11 cellular contexts compared by ENCODE assay signal in genomic region chr2:66537001-66537400, GRCh38.
DNase-seq lines count a peak whose midpoint lies in the region; ATAC-seq and TF ChIP-seq lines count a peak whose summit lies in the region.
"Had no signal": no experiment of that assay in that cellular context is flagged by ENCODE, and none has a peak within 500 bp of the region (broad histone marks: within the 10 kb centered on the region; RNA-seq: fewer than 3 reads in every experiment).

No MANE protein-coding gene starts in this region.

- peak overlapping the region; percentile 21; the same call in 1 of the 2 replicates for H2AK5ac ChIP-seq in IMR-90 (ENCODE audit: low read depth, low read length)

- POLR2A ChIA-PET in IMR-90 (lab: Charles Lee; ENCODE audit: unreplicated experiment), result no interaction called here

- intact Hi-C loops in IMR-90 (cut with micrococcal nuclease), result no loop called here
- intact Hi-C loops in left ventricle myocardium inferior (cut with micrococcal nuclease), result no loop called here

- H3K79me1 ChIP-seq in IMR-90 (ENCODE audit: low read depth in 1 of 2, low read length in 2 of 2), result peaks cover 9 to 63% of the 10 kb centered on the region in 2 experiments

- H4K91ac ChIP-seq in IMR-90 (ENCODE audit: insufficient read depth, low read depth, low read length), result peak overlapping the region; percentile 29; the same call in 1 of the 2 replicates

- CTCF ChIA-PET in IMR-90 (lab: Yijun Ruan, JAX), result interaction anchor here (0.6 to 1.2 kb wide), 2 partner anchors 39 to 1140 kb away, joined by 3 read pairs; no protein-coding TSS in a partner anchor

- H2BK20ac ChIP-seq in IMR-90 (ENCODE audit: low read depth, low read length), result no peak overlapping the region

- H3K56ac ChIP-seq in IMR-90 (ENCODE audit: extremely low read depth, insufficient read depth, low read length), result no peak overlapping the region

- H3K9me3 Mint-ChIP-seq in activated naive CD4-positive, alpha-beta T cell treated with anti-CD3 and anti-CD28 coated beads, Interleukin-2, amount 50 U/mL, for 72 hours, result no peaks in the 10 kb centered on the region

- H3K4me3 ChIP-seq in IMR-90 (ENCODE audit: insufficient read depth, low read depth, low read length) (no peak overlapping the region), left ventricle myocardium inferior (no peak overlapping the region)

- peak overlapping the region; percentile 47 for H2AK9ac ChIP-seq in IMR-90 (replicated peaks; ENCODE audit: low read depth, low read length, poor library complexity)

- peak overlapping the region in 1 of 2 experiments; percentile 38; a peak in 1 of 4 replicates for H4K8ac ChIP-seq in IMR-90 (ENCODE audit: low read depth in 2 of 2, low read length in 2 of 2)

- H3K36me3 ChIP-seq in IMR-90 (ENCODE audit: control insufficient read depth, insufficient read depth, low read length) (peaks cover 17% of the 10 kb centered on the region), left ventricle myocardium inferior (no peaks in the 10 kb centered on the region)

- H3K4me1 ChIP-seq in IMR-90 (ENCODE audit: control insufficient read depth, insufficient read depth, low read length) (peaks cover 22% of the 10 kb centered on the region), left ventricle myocardium inferior (peaks cover 72% of the 10 kb centered on the region)

- H3K27me3 ChIP-seq in IMR-90 (ENCODE audit: control insufficient read depth, insufficient read depth, low read length), result no peaks in the 10 kb centered on the region
- H3K27me3 ChIP-seq in left ventricle myocardium inferior (ENCODE audit: low read depth), result no peaks in the 10 kb centered on the region

- in situ Hi-C loops in IMR-90 (cut with MboI; ENCODE audit: low sequenced_read_pairs), result no loop called here

- no peak overlapping the region for H3K27ac Mint-ChIP-seq in activated naive CD4-positive, alpha-beta T cell treated with anti-CD3 and anti-CD28 coated beads, Interleukin-2, amount 50 U/mL, for 72 hours
- H3K27ac Mint-ChIP-seq: CD8-positive, alpha-beta memory T cell had no signal

- H3K9me3 ChIP-seq in IMR-90 (ENCODE audit: control insufficient read depth, insufficient read depth, low read length), result no peaks in the 10 kb centered on the region
- no peaks in the 10 kb centered on the region for H3K9me3 ChIP-seq in left ventricle myocardium inferior (replicated peaks)

- dilution Hi-C loops in IMR-90 (cut with HindIII; ENCODE audit: low sequenced_read_pairs, unreplicated experiment), result no loop called here

- peak overlapping the region; percentile 15 for H2AFZ ChIP-seq in IMR-90 (replicated peaks; ENCODE audit: low read length, poor library complexity)

- H3K9ac ChIP-seq in IMR-90 (ENCODE audit: low read depth, low read length), result no peak overlapping the region

- H3K23ac ChIP-seq in IMR-90 (ENCODE audit: low read depth, low read length), result no peak overlapping the region

- H3K18ac ChIP-seq in IMR-90 (ENCODE audit: low read depth, low read length), result no peak overlapping the region

- H3K36me3 Mint-ChIP-seq in activated naive CD4-positive, alpha-beta T cell treated with anti-CD3 and anti-CD28 coated beads, Interleukin-2, amount 50 U/mL, for 72 hours, result no peaks in the 10 kb centered on the region
- H3K36me3 Mint-ChIP-seq: CD8-positive, alpha-beta memory T cell had no signal

- no peak for ATAC-seq in IMR-90 (ENCODE audit: low read depth)
- no peak for ATAC-seq in activated naive CD4-positive, alpha-beta T cell treated with anti-CD3 and anti-CD28 coated beads, Interleukin-2, amount 50 U/mL, for 72 hours

- BruUV-seq in IMR-90 (replicated peaks; lab: Mats Ljungman, UMichigan), result no TSS peak

- H3K4ac ChIP-seq in IMR-90 (ENCODE audit: low read depth, low read length), result peak overlapping the region; percentile 38; the same call in 1 of the 2 replicates

- peaks cover 75% of the 10 kb centered on the region; the same call in 1 of the 2 replicates for H4K20me1 ChIP-seq in IMR-90 (ENCODE audit: insufficient read depth, low read length)

- TF ChIP-seq CTCF in IMR-90 (conservative IDR thresholded peaks at IDR 0.05; ENCODE audit: low read depth, low read length), result no peak
- TF ChIP-seq CTCF in left ventricle myocardium inferior (IDR thresholded peaks at IDR 0.05; ENCODE audit: borderline replicate concordance), result no peak

- no CpG with 5 or more reads among the region's 2 CpGs for WGBS in IMR-90 (ENCODE audit: extremely low coverage in 2 of 2, insufficient read length in 1 of 2), 2 experiments

- peak overlapping the region; percentile 49; the same call in 1 of the 2 replicates for H3K4me2 ChIP-seq in IMR-90 (ENCODE audit: low read depth, low read length)

- H3K14ac ChIP-seq in IMR-90 (replicated peaks; ENCODE audit: low read depth, low read length), result peak overlapping the region; percentile 39; the same call in 1 of the 2 replicates

- H2BK15ac ChIP-seq in IMR-90 (ENCODE audit: low read depth, low read length), result no peak overlapping the region

- peak overlapping the region; percentile 36; the same call in 1 of the 2 replicates for H3K27ac ChIP-seq in IMR-90 (ENCODE audit: insufficient read depth, low read length)
- peak overlapping the region; percentile 25 for H3K27ac ChIP-seq in left ventricle myocardium inferior (replicated peaks)

- TF ChIP-seq POLR2A in IMR-90 (IDR thresholded peaks at IDR 0.05; ENCODE audit: low read depth, low read length), result no peak

- DNase-seq in IMR-90 (no peak), NCI-H2227 treated with DMSO at 0.1 percent for 48 hours (lab: John Stamatoyannopoulos, UW) (peak; percentile 96), left ventricle myocardium inferior (no peak), superior temporal gyrus (ENCODE audit: extremely low spot score) (peak; percentile 22), SIG-M5 treated with dmso at 0.1 percent for 504 hours (lab: John Stamatoyannopoulos, UW; ENCODE audit: unreplicated experiment) (no peak), T-helper 2 cell (no peak)
- no peak for DNase-seq in activated naive CD4-positive, alpha-beta T cell treated with anti-CD3 and anti-CD28 coated beads, Interleukin-2, amount 50 U/mL, for 72 hours (ENCODE audit: low spot score in 2 of 2)
- DNase-seq: activated CD4-positive, alpha-beta T cell treated with anti-CD3 and anti-CD28 coated beads, Interleukin-2, amount 50 U/mL, for 4 hours; activated effector memory CD4-positive, alpha-beta T cell treated with anti-CD3 and anti-CD28 coated beads, Interleukin-2, amount 50 U/mL, for 16 hours; CD8-positive, alpha-beta memory T cell; T-helper 1 cell had no signal

- H4K5ac ChIP-seq in IMR-90 (ENCODE audit: low read depth, low read length), result no peak overlapping the region

- H3K9me1 ChIP-seq in IMR-90 (ENCODE audit: insufficient read depth, low read length), result peaks cover 18% of the 10 kb centered on the region

- no peak for TF ChIP-seq RAD21 in IMR-90 (IDR thresholded peaks at IDR 0.05; ENCODE audit: low read length)

- H2BK5ac ChIP-seq in IMR-90 (ENCODE audit: low read depth, low read length, poor library complexity, severe bottlenecking), result peak overlapping the region; percentile 43

- no peak overlapping the region for H2BK120ac ChIP-seq in IMR-90 (ENCODE audit: low read depth, low read length)

TF ChIP-seq in IMR-90, 13 proteins besides CTCF, POLR2A, EP300 and RAD21:
- TF ChIP-seq USF2 (IDR thresholded peaks at IDR 0.05; ENCODE audit: low read depth, low read length) (no peak), RFX5 (IDR thresholded peaks at IDR 0.05; ENCODE audit: low read depth, low read length) (no peak), NFE2L2 (IDR thresholded peaks at IDR 0.05; ENCODE audit: low read depth, low read length) (no peak), RCOR1 (IDR thresholded peaks at IDR 0.05; ENCODE audit: insufficient replicate concordance, low read length) (no peak)
TF ChIP-seq in IMR-90: peak in this region for 0.

Comparison
In these comparisons a context has a peak if more than half of its experiments do, and no peak if none do; other contexts are left out.
1. DNase-seq: peak in NCI-H2227 treated with DMSO at 0.1 percent for 48 hours (single experiment) and superior temporal gyrus (single experiment); none in IMR-90 (single experiment), left ventricle myocardium inferior (single experiment), SIG-M5 treated with dmso at 0.1 percent for 504 hours (single experiment), T-helper 2 cell (0 of 5) and activated naive CD4-positive, alpha-beta T cell treated with anti-CD3 and anti-CD28 coated beads, Interleukin-2, amount 50 U/mL, for 72 hours (0 of 2).